Comparison of ENCODE assay signal across 17 cellular contexts in the genomic region with DNA sequence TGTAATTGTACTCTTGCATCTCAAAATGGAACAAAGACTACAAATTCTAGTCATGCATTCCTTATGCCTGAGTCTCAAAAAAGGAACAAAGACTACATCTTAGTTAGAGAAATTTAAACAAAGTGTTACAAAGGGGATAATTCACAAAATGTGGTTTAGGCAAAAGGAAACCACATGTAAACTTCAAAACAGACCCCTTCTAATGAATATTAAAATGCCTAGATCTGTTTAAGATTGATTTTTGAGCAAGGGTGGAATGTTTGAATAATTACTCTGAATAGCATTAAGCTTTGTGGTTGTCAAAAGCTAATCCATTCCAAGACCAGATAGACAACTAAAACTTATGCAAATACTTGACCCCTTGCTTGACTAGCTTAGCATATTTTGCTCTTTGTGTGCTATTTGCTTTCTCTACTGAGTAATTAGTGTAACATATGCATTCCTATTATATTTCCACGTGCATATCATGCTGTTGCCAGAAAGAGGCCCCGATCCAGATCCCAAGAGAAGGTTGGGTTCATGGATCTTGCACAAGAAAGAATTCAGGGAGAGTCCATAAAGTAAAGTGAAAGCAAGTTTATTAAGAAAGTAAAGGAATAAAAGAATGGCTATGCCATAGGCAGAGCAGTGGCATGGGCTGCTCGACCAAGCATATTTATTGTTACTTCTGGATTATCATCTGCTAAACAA.
"Had no signal": no experiment of that assay in that cellular context is flagged by ENCODE, and none has a peak within 500 bp of the region (broad histone marks: within the 10 kb centered on the region; RNA-seq: fewer than 3 reads in every experiment).

No MANE protein-coding gene starts in this region.

- H3K4me1 ChIP-seq: colonic mucosa, esophagus muscularis mucosa, parathyroid adenoma, thyroid gland had no signal

- H3K27me3 Mint-ChIP-seq: activated naive CD8-positive, alpha-beta T cell treated with anti-CD3 and anti-CD28 coated beads, Interleukin-2, amount 10 ng/mL, durations not matched to agents 7 days and 5 days; stimulated activated memory B cell treated with anti-CD40 and anti-IgM and Interleukin-4, amounts not matched to agents 10 μg/mL and 1 μg/mL and 100 μg/mL, for 72 hours had no signal

- H3K4me3 ChIP-seq: colonic mucosa, esophagus muscularis mucosa, lung, thyroid gland had no signal

- H3K36me3 ChIP-seq: colonic mucosa, esophagus muscularis mucosa, thyroid gland had no signal

- H3K27ac ChIP-seq: colonic mucosa, esophagus muscularis mucosa, parathyroid adenoma, thyroid gland had no signal

- H3K27me3 ChIP-seq: colonic mucosa, esophagus muscularis mucosa, thyroid gland had no signal

- H3K27ac Mint-ChIP-seq: activated naive CD8-positive, alpha-beta T cell treated with anti-CD3 and anti-CD28 coated beads, Interleukin-2, amount 10 ng/mL, durations not matched to agents 7 days and 5 days; activated T-helper 1 cell treated with anti-CD3 and anti-CD28 coated beads, Interleukin-12 subunit alpha, Interleukin-12 subunit beta, Interleukin-2, Interleukin-4 antibody, amounts not matched to agents 30 ng/mL and 10 ng/mL and 1 ng/mL, durations not matched to agents 14 hours and 24 hours and 36 hours; stimulated activated memory B cell treated with anti-CD40 and anti-IgM and Interleukin-4, amounts not matched to agents 10 μg/mL and 1 μg/mL and 100 μg/mL, for 72 hours; T-helper 2 cell treated with Interferon-gamma antibody and Interleukin-4, amounts not matched to agents 5 μg/mL and 100 μg/mL, for 36 hours had no signal

- H3K79me2 ChIP-seq: parathyroid adenoma had no signal

- H3K4me3 Mint-ChIP-seq: activated naive CD8-positive, alpha-beta T cell treated with anti-CD3 and anti-CD28 coated beads, Interleukin-2, amount 10 ng/mL, durations not matched to agents 7 days and 5 days; activated T-helper 1 cell treated with anti-CD3 and anti-CD28 coated beads, Interleukin-12 subunit alpha, Interleukin-12 subunit beta, Interleukin-2, Interleukin-4 antibody, amounts not matched to agents 30 ng/mL and 10 ng/mL and 1 ng/mL, durations not matched to agents 14 hours and 24 hours and 36 hours; stimulated activated memory B cell treated with anti-CD40 and anti-IgM and Interleukin-4, amounts not matched to agents 10 μg/mL and 1 μg/mL and 100 μg/mL, for 72 hours; T-helper 2 cell treated with Interferon-gamma antibody and Interleukin-4, amounts not matched to agents 5 μg/mL and 100 μg/mL, for 36 hours had no signal

- H3K36me3 Mint-ChIP-seq: activated naive CD8-positive, alpha-beta T cell treated with anti-CD3 and anti-CD28 coated beads, Interleukin-2, amount 10 ng/mL, durations not matched to agents 7 days and 5 days; stimulated activated memory B cell treated with anti-CD40 and anti-IgM and Interleukin-4, amounts not matched to agents 10 μg/mL and 1 μg/mL and 100 μg/mL, for 72 hours had no signal

- H3K4me1 Mint-ChIP-seq: activated naive CD8-positive, alpha-beta T cell treated with anti-CD3 and anti-CD28 coated beads, Interleukin-2, amount 10 ng/mL, durations not matched to agents 7 days and 5 days; stimulated activated memory B cell treated with anti-CD40 and anti-IgM and Interleukin-4, amounts not matched to agents 10 μg/mL and 1 μg/mL and 100 μg/mL, for 72 hours had no signal

- H2AFZ ChIP-seq: parathyroid adenoma had no signal

- ATAC-seq: stimulated activated memory B cell treated with anti-CD40 and anti-IgM and Interleukin-4, amounts not matched to agents 10 μg/mL and 1 μg/mL and 100 μg/mL, for 72 hours had no signal

- DNase-seq: activated CD4-positive, alpha-beta T cell treated with anti-CD3 and anti-CD28 coated beads, Interleukin-2, amount 50 U/mL, for 1 hour; activated CD4-positive, CD25-positive, alpha-beta regulatory T cell; activated CD8-positive, alpha-beta memory T cell treated with anti-CD3 and anti-CD28 coated beads for 24 hours; activated naive CD4-positive, alpha-beta T cell; activated naive CD8-positive, alpha-beta T cell treated with anti-CD3 and anti-CD28 coated beads, Interleukin-2, amount 10 ng/mL, durations not matched to agents 7 days and 5 days; anterior cingulate cortex; colonic mucosa; midbrain; stimulated activated CD4-positive, alpha-beta T cell treated with anti-CD3 and anti-CD28 coated beads, Interleukin-2, amount 100 ng/mL, for 48 hours; thyroid gland had no signal

- H3K9ac ChIP-seq: parathyroid adenoma had no signal

- H3K9me3 ChIP-seq: colonic mucosa, esophagus muscularis mucosa, thyroid gland had no signal

- FAIRE-seq: islet of Langerhans had no signal
